Comparison of ENCODE assay signal across 8 cellular contexts in genomic region chr2:174158003-174158402, GRCh38.
DNase-seq lines count a peak whose midpoint lies in the region; ATAC-seq and TF ChIP-seq lines count a peak whose summit lies in the region.

No MANE protein-coding gene starts in this region.

- no peak overlapping the region for H3K27ac Mint-ChIP-seq in brain
- H3K27ac Mint-ChIP-seq in stimulated activated memory B cell treated with anti-CD40 and anti-IgM and Interleukin-4, amounts not matched to agents 10 μg/mL and 1 μg/mL and 100 μg/mL, for 72 hours = no peak overlapping the region

- DNase-seq in COLO668 (lab: John Stamatoyannopoulos, UW; ENCODE audit: unreplicated experiment) (peak; percentile 21), NCI-H460 (ENCODE audit: extremely low read depth, low read depth) (peak; percentile 47), lung microvascular endothelial cell (ENCODE audit: low read depth in 2 of 2) (peak; percentile 49 to 51)

- peaks cover 53% of the 10 kb centered on the region for H3K4me1 Mint-ChIP-seq in brain
- H3K4me1 Mint-ChIP-seq in stimulated activated memory B cell treated with anti-CD40 and anti-IgM and Interleukin-4, amounts not matched to agents 10 μg/mL and 1 μg/mL and 100 μg/mL, for 72 hours = peaks cover 21% of the 10 kb centered on the region

- peak; percentile 74 for ATAC-seq in GM18868 (IDR thresholded peaks at IDR 0.05; ENCODE audit: unreplicated experiment)
- no peak for ATAC-seq in GM21390 (IDR thresholded peaks at IDR 0.05; ENCODE audit: unreplicated experiment)
- ATAC-seq in stimulated activated memory B cell treated with anti-CD40 and anti-IgM and Interleukin-4, amounts not matched to agents 10 μg/mL and 1 μg/mL and 100 μg/mL, for 72 hours = no peak
- no peak for ATAC-seq in HG02571 (IDR thresholded peaks at IDR 0.05; ENCODE audit: unreplicated experiment)

- peak; percentile 39 to 44 for TF ChIP-seq CTCF in brain (conservative IDR thresholded peaks at IDR 0.05)

- peaks cover 0 to 3% (median 0%) of the 10 kb centered on the region in 5 experiments for H3K9me3 Mint-ChIP-seq in brain
- H3K9me3 Mint-ChIP-seq in stimulated activated memory B cell treated with anti-CD40 and anti-IgM and Interleukin-4, amounts not matched to agents 10 μg/mL and 1 μg/mL and 100 μg/mL, for 72 hours = no peaks in the 10 kb centered on the region

- H3K4me3 Mint-ChIP-seq in brain = no peak overlapping the region
- no peak overlapping the region for H3K4me3 Mint-ChIP-seq in stimulated activated memory B cell treated with anti-CD40 and anti-IgM and Interleukin-4, amounts not matched to agents 10 μg/mL and 1 μg/mL and 100 μg/mL, for 72 hours

- no peaks in the 10 kb centered on the region for H3K27me3 Mint-ChIP-seq in brain
- no peaks in the 10 kb centered on the region for H3K27me3 Mint-ChIP-seq in stimulated activated memory B cell treated with anti-CD40 and anti-IgM and Interleukin-4, amounts not matched to agents 10 μg/mL and 1 μg/mL and 100 μg/mL, for 72 hours

- peaks cover 6% of the 10 kb centered on the region for H3K36me3 Mint-ChIP-seq in brain
- peaks cover 33% of the 10 kb centered on the region for H3K36me3 Mint-ChIP-seq in stimulated activated memory B cell treated with anti-CD40 and anti-IgM and Interleukin-4, amounts not matched to agents 10 μg/mL and 1 μg/mL and 100 μg/mL, for 72 hours
